ENCODE assay signal across 20 cellular contexts in the genomic region with DNA sequence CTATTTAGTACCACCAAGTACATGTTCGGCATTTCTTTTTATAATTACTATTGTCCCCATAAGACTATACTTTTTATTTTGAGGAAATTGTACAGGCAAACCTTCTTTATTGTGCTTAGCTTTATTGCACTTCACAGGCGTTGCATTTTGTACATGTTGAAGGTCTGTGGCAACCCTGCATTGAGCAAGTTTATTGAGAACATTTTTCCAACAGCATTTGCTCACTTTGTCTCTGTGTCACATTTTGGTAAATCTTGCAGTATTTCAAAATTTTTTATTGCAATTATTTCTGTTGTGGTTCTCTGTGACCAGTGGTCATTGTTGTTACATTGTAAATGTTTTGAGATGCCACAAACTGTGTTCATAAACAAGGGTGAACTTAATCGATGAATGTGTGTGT. TPM values are rescaled to one million over a fixed set of nuclear protein-coding genes. Genes with fewer than 3 reads are reported as not detected.
DNase-seq lines count a peak whose midpoint lies in the region; ATAC-seq and TF ChIP-seq lines count a peak whose summit lies in the region.
"Had no signal": no experiment of that assay in that cellular context is flagged by ENCODE, and none has a peak within 500 bp of the region (broad histone marks: within the 10 kb centered on the region; RNA-seq: fewer than 3 reads in every experiment).

No MANE protein-coding gene starts in this region.

- ATAC-seq in left colon (peak; percentile 51), GM21528 (IDR thresholded peaks at IDR 0.05; ENCODE audit: low FRiP score, unreplicated experiment) (no peak)

- H3K27ac Mint-ChIP-seq in Calu3 (ENCODE audit: unreplicated experiment), result no peak overlapping the region
- H3K27ac Mint-ChIP-seq: CD14-positive monocyte; CD4-positive, alpha-beta memory T cell; CD4-positive, CD25-positive, alpha-beta regulatory T cell; CD8-positive, alpha-beta memory T cell had no signal

- peaks cover 4% of the 10 kb centered on the region for H3K4me1 Mint-ChIP-seq in Calu3 (ENCODE audit: low read depth, unreplicated experiment)
- H3K4me1 Mint-ChIP-seq: CD14-positive monocyte; CD4-positive, alpha-beta memory T cell; CD4-positive, CD25-positive, alpha-beta regulatory T cell; CD8-positive, alpha-beta memory T cell had no signal

- intact Hi-C loops in left colon (cut with DNase I, micrococcal nuclease) (no loop called here), Calu3 (cut with micrococcal nuclease; ENCODE audit: unreplicated experiment) (no loop called here)

- no peak overlapping the region for H3K4me3 ChIP-seq in neutrophil (ENCODE audit: low read depth in 1 of 2, low read length in 1 of 2)
- H3K4me3 ChIP-seq: BLaER1 had no signal

- H3K27me3 Mint-ChIP-seq in Calu3 (ENCODE audit: unreplicated experiment), result no peaks in the 10 kb centered on the region
- H3K27me3 Mint-ChIP-seq: CD4-positive, CD25-positive, alpha-beta regulatory T cell had no signal

- TF ChIP-seq CTCF in neutrophil (IDR thresholded peaks at IDR 0.05), result no peak
- TF ChIP-seq CTCF in Calu3 (IDR thresholded peaks at IDR 0.05; ENCODE audit: unreplicated experiment), result no peak

- CTCF ChIA-PET in Calu3 (lab: Charles Lee), result no interaction called here

- H3K27me3 ChIP-seq in neutrophil, result no peaks in the 10 kb centered on the region
- H3K27me3 ChIP-seq: BLaER1 had no signal

- peak overlapping the region; percentile 35 for H3K27ac ChIP-seq in neutrophil
- H3K27ac ChIP-seq: BLaER1 had no signal

- DNase-seq in amniotic epithelial cell (ENCODE audit: low read depth), result peak; percentile 38
- no peak for DNase-seq in left colon
- DNase-seq in Calu3, result no peak
- DNase-seq in dermis blood vessel endothelial cell, result no peak
- no peak for DNase-seq in activated CD8-positive, alpha-beta memory T cell treated with anti-CD3 and anti-CD28 coated beads, Interleukin-2, amount 50 U/mL, for 48 hours
- DNase-seq: 8988T; ACHN; BE2C; C1 segment of cervical spinal cord; CD4-positive, alpha-beta memory T cell; CD4-positive, CD25-positive, alpha-beta regulatory T cell; CD8-positive, alpha-beta memory T cell; COR-L47; DMS79 treated with DMSO at 0.1 percent for 48 hours; GF-D8 had no signal

- H3K4me3 Mint-ChIP-seq in Calu3 (ENCODE audit: low read depth, unreplicated experiment), result no peak overlapping the region
- H3K4me3 Mint-ChIP-seq: CD14-positive monocyte; CD4-positive, alpha-beta memory T cell; CD4-positive, CD25-positive, alpha-beta regulatory T cell; CD8-positive, alpha-beta memory T cell had no signal

- no TSS peak for BruUV-seq in Calu3 (replicated peaks; lab: Mats Ljungman, UMichigan)

- H3K36me3 ChIP-seq in neutrophil, result no peaks in the 10 kb centered on the region
- H3K36me3 ChIP-seq: BE2C, BLaER1 had no signal

- peaks cover 46% of the 10 kb centered on the region in 2 experiments for H3K4me1 ChIP-seq in neutrophil (ENCODE audit: control insufficient read depth in 1 of 2, insufficient read depth in 1 of 2, low read depth in 1 of 2, low read length in 1 of 2)
- H3K4me1 ChIP-seq: BE2C, BLaER1 had no signal

- H3K9me3 ChIP-seq in neutrophil, result no peaks in the 10 kb centered on the region
- H3K9me3 ChIP-seq: BE2C, BLaER1 had no signal

- H3K9me3 Mint-ChIP-seq in Calu3 (ENCODE audit: low read depth, unreplicated experiment), result peaks cover 3% of the 10 kb centered on the region

- peaks cover 7% of the 10 kb centered on the region for H3K36me3 Mint-ChIP-seq in Calu3 (ENCODE audit: insufficient read depth, unreplicated experiment)
- H3K36me3 Mint-ChIP-seq: CD14-positive monocyte; CD4-positive, alpha-beta memory T cell; CD4-positive, CD25-positive, alpha-beta regulatory T cell; CD8-positive, alpha-beta memory T cell had no signal

RNA-seq across cellular contexts. Expression of a gene that starts 10.8 kb away (rescaled TPM):
- under 1 TPM in 1 of 2 donors, not detected in 1; 0.55 TPM for total RNA-seq in left colon
- 1,110 and 1,906 TPM in 2 replicates for total RNA-seq in Calu3 (2022)
- 0.23 and 0.51 TPM in 2 replicates for total RNA-seq in dermis blood vessel endothelial cell
- total RNA-seq: A673; CD4-positive, alpha-beta memory T cell; CD8-positive, alpha-beta memory T cell had no signal

RNA-seq across cellular contexts. Expression of a gene that starts 21.3 kb away (rescaled TPM):
- total RNA-seq in left colon, result not detected
- not detected in 2 replicates for total RNA-seq in Calu3 (2022)
- total RNA-seq in dermis blood vessel endothelial cell, result not detected in 2 replicates
- total RNA-seq: A673; CD4-positive, alpha-beta memory T cell; CD8-positive, alpha-beta memory T cell had no signal

RNA-seq across cellular contexts. Expression of a gene that starts 27.5 kb away (rescaled TPM):
- total RNA-seq in left colon (1 to 10 TPM in 1 of 2 donors, not detected in 1; 2.3 TPM), Calu3 (2022) (0.93 and 1.3 TPM in 2 replicates), dermis blood vessel endothelial cell (not detected in 2 replicates)
- total RNA-seq: A673; CD4-positive, alpha-beta memory T cell; CD8-positive, alpha-beta memory T cell had no signal

RNA-seq across cellular contexts. Expression of a gene that starts 29.2 kb away (rescaled TPM):
- total RNA-seq in left colon, result 10 to 100 TPM in 1 of 2 donors, 1 to 10 TPM in 1; 3.5 to 20.8 TPM
- 80.8 and 153 TPM in 2 replicates for total RNA-seq in Calu3 (2022)
- total RNA-seq in dermis blood vessel endothelial cell, result 0.37 and 0.85 TPM in 2 replicates
- total RNA-seq: CD4-positive, alpha-beta memory T cell; CD4-positive, CD25-positive, alpha-beta regulatory T cell; CD8-positive, alpha-beta memory T cell had no signal

Comparison
In these comparisons a context has a peak if more than half of its experiments do, and no peak if none do; other contexts are left out.
1. RNA of a gene that starts 10.8 kb away (total RNA-seq): 1,110 to 1,906 TPM in Calu3; 0.55 TPM in left colon and 0.23 to 0.51 TPM in dermis blood vessel endothelial cell; every median in the first group is over 100 times any median in the second.